ENCODE assay signal across 1 cellular context in genomic region chr2:46145840-46146239, GRCh38.
TF ChIP-seq lines count a peak whose summit lies in the region.

No MANE protein-coding gene starts in this region.

TF ChIP-seq in HepG2, 621 proteins besides CTCF, POLR2A, EP300 and RAD21 (continued from another document):
- TF ChIP-seq, protein P1, sequence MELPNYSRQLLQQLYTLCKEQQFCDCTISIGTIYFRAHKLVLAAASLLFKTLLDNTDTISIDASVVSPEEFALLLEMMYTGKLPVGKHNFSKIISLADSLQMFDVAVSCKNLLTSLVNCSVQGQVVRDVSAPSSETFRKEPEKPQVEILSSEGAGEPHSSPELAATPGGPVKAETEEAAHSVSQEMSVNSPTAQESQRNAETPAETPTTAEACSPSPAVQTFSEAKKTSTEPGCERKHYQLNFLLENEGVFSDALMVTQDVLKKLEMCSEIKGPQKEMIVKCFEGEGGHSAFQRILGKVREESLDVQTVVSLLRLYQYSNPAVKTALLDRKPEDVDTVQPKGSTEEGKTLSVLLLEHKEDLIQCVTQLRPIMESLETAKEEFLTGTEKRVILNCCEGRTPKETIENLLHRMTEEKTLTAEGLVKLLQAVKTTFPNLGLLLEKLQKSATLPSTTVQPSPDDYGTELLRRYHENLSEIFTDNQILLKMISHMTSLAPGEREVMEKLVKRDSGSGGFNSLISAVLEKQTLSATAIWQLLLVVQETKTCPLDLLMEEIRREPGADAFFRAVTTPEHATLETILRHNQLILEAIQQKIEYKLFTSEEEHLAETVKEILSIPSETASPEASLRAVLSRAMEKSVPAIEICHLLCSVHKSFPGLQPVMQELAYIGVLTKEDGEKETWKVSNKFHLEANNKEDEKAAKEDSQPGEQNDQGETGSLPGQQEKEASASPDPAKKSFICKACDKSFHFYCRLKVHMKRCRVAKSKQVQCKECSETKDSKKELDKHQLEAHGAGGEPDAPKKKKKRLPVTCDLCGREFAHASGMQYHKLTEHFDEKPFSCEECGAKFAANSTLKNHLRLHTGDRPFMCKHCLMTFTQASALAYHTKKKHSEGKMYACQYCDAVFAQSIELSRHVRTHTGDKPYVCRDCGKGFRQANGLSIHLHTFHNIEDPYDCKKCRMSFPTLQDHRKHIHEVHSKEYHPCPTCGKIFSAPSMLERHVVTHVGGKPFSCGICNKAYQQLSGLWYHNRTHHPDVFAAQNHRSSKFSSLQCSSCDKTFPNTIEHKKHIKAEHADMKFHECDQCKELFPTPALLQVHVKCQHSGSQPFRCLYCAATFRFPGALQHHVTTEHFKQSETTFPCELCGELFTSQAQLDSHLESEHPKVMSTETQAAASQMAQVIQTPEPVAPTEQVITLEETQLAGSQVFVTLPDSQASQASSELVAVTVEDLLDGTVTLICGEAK (IDR thresholded peaks at IDR 0.05) = no peak
- TF ChIP-seq, protein P1 (CRISPR knock-in tag; IDR thresholded peaks at IDR 0.05) = no peak
- TF ChIP-seq KMT2B (CRISPR knock-in tag; IDR thresholded peaks at IDR 0.05) (no peak), FOXA3 (CRISPR knock-in tag; IDR thresholded peaks at IDR 0.05) (no peak), ZNF737 (CRISPR knock-in tag; IDR thresholded peaks at IDR 0.05; ENCODE audit: borderline replicate concordance) (no peak), MXD1 (CRISPR knock-in tag; IDR thresholded peaks at IDR 0.05) (no peak), SETDB1 (CRISPR knock-in tag; IDR thresholded peaks at IDR 0.05; ENCODE audit: borderline replicate concordance) (no peak), ZNF598 (CRISPR knock-in tag; IDR thresholded peaks at IDR 0.05; ENCODE audit: borderline replicate concordance) (no peak), JUNB (CRISPR knock-in tag; IDR thresholded peaks at IDR 0.05; ENCODE audit: borderline replicate concordance) (no peak)
